In genomic region chr5:39422036-39422606, GRCh38 we compare ENCODE assay signal across 1 cellular context.
TF ChIP-seq lines count a peak whose summit lies in the region.

No MANE protein-coding gene starts in this region.

TF ChIP-seq in K562, 482 proteins besides CTCF, POLR2A, EP300 and RAD21:
- TF ChIP-seq, protein P1, sequence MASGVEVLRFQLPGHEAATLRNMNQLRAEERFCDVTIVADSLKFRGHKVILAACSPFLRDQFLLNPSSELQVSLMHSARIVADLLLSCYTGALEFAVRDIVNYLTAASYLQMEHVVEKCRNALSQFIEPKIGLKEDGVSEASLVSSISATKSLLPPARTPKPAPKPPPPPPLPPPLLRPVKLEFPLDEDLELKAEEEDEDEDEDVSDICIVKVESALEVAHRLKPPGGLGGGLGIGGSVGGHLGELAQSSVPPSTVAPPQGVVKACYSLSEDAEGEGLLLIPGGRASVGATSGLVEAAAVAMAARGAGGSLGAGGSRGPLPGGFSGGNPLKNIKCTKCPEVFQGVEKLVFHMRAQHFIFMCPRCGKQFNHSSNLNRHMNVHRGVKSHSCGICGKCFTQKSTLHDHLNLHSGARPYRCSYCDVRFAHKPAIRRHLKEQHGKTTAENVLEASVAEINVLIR (CRISPR knock-in tag; IDR thresholded peaks at IDR 0.05), result no peak
- no peak for TF ChIP-seq NCOA4 (IDR thresholded peaks at IDR 0.05; ENCODE audit: partially characterized antibody)
- no peak for TF ChIP-seq GABPB1 (CRISPR knock-in tag; IDR thresholded peaks at IDR 0.05)
- TF ChIP-seq RBM15 (IDR thresholded peaks at IDR 0.05; ENCODE audit: insufficient read depth, low read length), result no peak
- TF ChIP-seq, protein P2, sequence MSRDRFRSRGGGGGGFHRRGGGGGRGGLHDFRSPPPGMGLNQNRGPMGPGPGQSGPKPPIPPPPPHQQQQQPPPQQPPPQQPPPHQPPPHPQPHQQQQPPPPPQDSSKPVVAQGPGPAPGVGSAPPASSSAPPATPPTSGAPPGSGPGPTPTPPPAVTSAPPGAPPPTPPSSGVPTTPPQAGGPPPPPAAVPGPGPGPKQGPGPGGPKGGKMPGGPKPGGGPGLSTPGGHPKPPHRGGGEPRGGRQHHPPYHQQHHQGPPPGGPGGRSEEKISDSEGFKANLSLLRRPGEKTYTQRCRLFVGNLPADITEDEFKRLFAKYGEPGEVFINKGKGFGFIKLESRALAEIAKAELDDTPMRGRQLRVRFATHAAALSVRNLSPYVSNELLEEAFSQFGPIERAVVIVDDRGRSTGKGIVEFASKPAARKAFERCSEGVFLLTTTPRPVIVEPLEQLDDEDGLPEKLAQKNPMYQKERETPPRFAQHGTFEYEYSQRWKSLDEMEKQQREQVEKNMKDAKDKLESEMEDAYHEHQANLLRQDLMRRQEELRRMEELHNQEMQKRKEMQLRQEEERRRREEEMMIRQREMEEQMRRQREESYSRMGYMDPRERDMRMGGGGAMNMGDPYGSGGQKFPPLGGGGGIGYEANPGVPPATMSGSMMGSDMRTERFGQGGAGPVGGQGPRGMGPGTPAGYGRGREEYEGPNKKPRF (IDR thresholded peaks at IDR 0.05; ENCODE audit: low read depth, low read length), result no peak
- TF ChIP-seq, protein P3, sequence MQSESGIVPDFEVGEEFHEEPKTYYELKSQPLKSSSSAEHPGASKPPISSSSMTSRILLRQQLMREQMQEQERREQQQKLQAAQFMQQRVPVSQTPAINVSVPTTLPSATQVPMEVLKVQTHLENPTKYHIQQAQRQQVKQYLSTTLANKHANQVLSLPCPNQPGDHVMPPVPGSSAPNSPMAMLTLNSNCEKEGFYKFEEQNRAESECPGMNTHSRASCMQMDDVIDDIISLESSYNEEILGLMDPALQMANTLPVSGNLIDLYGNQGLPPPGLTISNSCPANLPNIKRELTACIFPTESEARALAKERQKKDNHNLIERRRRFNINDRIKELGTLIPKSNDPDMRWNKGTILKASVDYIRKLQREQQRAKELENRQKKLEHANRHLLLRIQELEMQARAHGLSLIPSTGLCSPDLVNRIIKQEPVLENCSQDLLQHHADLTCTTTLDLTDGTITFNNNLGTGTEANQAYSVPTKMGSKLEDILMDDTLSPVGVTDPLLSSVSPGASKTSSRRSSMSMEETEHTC (IDR thresholded peaks at IDR 0.05), result no peak
- no peak for TF ChIP-seq DIDO1 (tag; IDR thresholded peaks at IDR 0.05; ENCODE audit: low read depth)
- no peak for TF ChIP-seq SMAD1 (IDR thresholded peaks at IDR 0.05; ENCODE audit: low read depth, low read length, partially characterized antibody)
- no peak for TF ChIP-seq GATA2 (CRISPR knock-in tag; IDR thresholded peaks at IDR 0.05)
- no peak for TF ChIP-seq TCF7L2 (IDR thresholded peaks at IDR 0.05; ENCODE audit: low read depth, low read length)
- TF ChIP-seq ZNF511 (CRISPR knock-in tag; IDR thresholded peaks at IDR 0.05), result no peak
- TF ChIP-seq ZNF644 (tag; IDR thresholded peaks at IDR 0.05; ENCODE audit: low read depth), result no peak
